8 cellular contexts compared by ENCODE assay signal in the genomic region with DNA sequence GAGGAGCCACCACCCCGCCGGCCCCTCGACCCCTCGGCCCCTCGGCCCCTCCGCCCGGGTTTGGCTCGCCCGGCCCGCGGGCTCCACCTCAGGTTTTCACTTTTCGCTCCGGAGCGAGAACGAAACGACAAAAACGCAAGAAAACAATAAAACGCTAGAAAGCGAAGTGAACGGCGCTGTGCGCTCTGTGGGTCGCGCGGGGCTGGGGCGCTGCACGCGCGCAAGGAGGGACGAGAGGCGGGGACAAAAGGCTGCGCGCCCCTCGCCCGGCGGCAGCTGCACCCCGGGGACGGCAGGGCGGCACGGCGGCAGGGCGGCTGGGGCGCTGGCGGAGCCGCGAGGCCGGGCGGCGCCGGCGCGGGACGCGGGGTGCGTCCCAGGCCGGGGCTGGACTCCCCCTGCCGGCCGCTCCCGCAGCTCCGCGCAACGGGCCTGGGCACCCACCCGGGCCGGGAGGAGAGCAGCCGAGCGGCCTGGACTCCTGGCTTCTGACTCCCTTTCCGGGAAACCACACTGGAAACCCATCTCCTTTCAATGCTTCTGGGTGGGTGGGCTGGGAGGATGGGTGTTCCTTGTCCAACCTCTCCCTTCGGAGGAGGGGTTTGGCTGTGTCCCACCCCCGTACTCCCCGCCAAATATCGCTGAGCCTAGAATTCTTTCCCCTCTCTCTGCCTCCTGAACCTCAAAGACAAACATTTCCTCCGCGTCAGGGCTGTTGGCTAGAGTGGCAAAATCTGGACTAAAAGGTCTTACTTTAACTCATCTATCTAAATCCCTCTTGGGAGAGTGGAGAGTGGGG.
DNase-seq lines count a peak whose midpoint lies in the region; ATAC-seq and TF ChIP-seq lines count a peak whose summit lies in the region.

No MANE protein-coding gene starts in this region.

- peak; percentile 36 for ATAC-seq in GM18909 (IDR thresholded peaks at IDR 0.05; ENCODE audit: poor library complexity, unreplicated experiment)

- H3K4me3 ChIP-seq in OCI-LY3 (ENCODE audit: low read length): peak overlapping the region; percentile 81
- peak overlapping the region; percentile 62 for H3K4me3 ChIP-seq in rectal smooth muscle tissue (ENCODE audit: low read length)

- TF ChIP-seq CTCF in C4-2B (conservative IDR thresholded peaks at IDR 0.05) (peak; percentile 92), OCI-LY3 (IDR thresholded peaks at IDR 0.05; ENCODE audit: low read depth, low read length) (no peak)

- H2AFZ ChIP-seq in OCI-LY3 (ENCODE audit: low read depth, low read length): peak overlapping the region; percentile 93; the same call in 1 of the 2 replicates

- H3K4me1 ChIP-seq in OCI-LY3 (ENCODE audit: low read length) (no peaks in the 10 kb centered on the region), rectal smooth muscle tissue (ENCODE audit: control insufficient read depth, insufficient read depth, low read length) (peaks cover 4% of the 10 kb centered on the region)

- H3K9ac ChIP-seq in OCI-LY3 (ENCODE audit: low read length) (peak overlapping the region; percentile 51; the same call in 1 of the 2 replicates), rectal smooth muscle tissue (ENCODE audit: low read length) (no peak overlapping the region)

- H4K20me1 ChIP-seq in OCI-LY3 (ENCODE audit: insufficient read depth, low read length): no peaks in the 10 kb centered on the region

- DNase-seq in amniotic epithelial cell (ENCODE audit: low read depth) (peak; percentile 59), hepatic stellate cell (ENCODE audit: low spot score) (peak; percentile 76), NCI-H1092 treated with DMSO at 0.1 percent for 48 hours (lab: John Stamatoyannopoulos, UW) (no peak)
- no peak for DNase-seq in effector CD4-positive, alpha-beta T cell

- peak overlapping the region; percentile 78 for H3K4me2 ChIP-seq in OCI-LY3 (ENCODE audit: low read length)

- H3K79me2 ChIP-seq in OCI-LY3 (ENCODE audit: low read length): no peaks in the 10 kb centered on the region

- H3K9me3 ChIP-seq in OCI-LY3 (ENCODE audit: insufficient read depth, low read length): no peaks in the 10 kb centered on the region

- peak overlapping the region; percentile 14; the same call in 1 of the 2 replicates for H3K27ac ChIP-seq in C4-2B
- H3K27ac ChIP-seq in OCI-LY3 (ENCODE audit: low read length): no peak overlapping the region
- no peak overlapping the region for H3K27ac ChIP-seq in rectal smooth muscle tissue (ENCODE audit: low read depth, low read length)

- H3K36me3 ChIP-seq in OCI-LY3 (replicated peaks; ENCODE audit: low read depth, low read length): no peaks in the 10 kb centered on the region
- H3K36me3 ChIP-seq in rectal smooth muscle tissue (ENCODE audit: control insufficient read depth, insufficient read depth, low read length): no peaks in the 10 kb centered on the region

- H3K27me3 ChIP-seq in OCI-LY3 (ENCODE audit: low read depth, low read length) (peaks cover 6% of the 10 kb centered on the region; the same call in 1 of the 2 replicates), rectal smooth muscle tissue (ENCODE audit: control insufficient read depth, insufficient read depth, low read length) (peaks cover 59% of the 10 kb centered on the region)

Comparison
In these comparisons a context has a peak if more than half of its experiments do, and no peak if none do; other contexts are left out.
1. DNase-seq: peak in amniotic epithelial cell (single experiment) and hepatic stellate cell (single experiment); none in effector CD4-positive, alpha-beta T cell (single experiment) and NCI-H1092 treated with DMSO at 0.1 percent for 48 hours (single experiment).